ENCODE assay signal across 1 cellular context in genomic region chr17:75876190-75876937, GRCh38.
TF ChIP-seq lines count a peak whose summit lies in the region.

No MANE protein-coding gene starts in this region.

TF ChIP-seq in H1, 55 proteins besides CTCF, POLR2A, EP300 and RAD21:
- TF ChIP-seq SP2 (IDR thresholded peaks at IDR 0.05; ENCODE audit: low read length): no peak
- 0 out of 2 replicates have a peak, but pooled peaks have one; percentile 17 for TF ChIP-seq TBP (IDR thresholded peaks at IDR 0.05; ENCODE audit: low read depth, low read length)
